Comparison of ENCODE assay signal across 8 cellular contexts in the genomic region with DNA sequence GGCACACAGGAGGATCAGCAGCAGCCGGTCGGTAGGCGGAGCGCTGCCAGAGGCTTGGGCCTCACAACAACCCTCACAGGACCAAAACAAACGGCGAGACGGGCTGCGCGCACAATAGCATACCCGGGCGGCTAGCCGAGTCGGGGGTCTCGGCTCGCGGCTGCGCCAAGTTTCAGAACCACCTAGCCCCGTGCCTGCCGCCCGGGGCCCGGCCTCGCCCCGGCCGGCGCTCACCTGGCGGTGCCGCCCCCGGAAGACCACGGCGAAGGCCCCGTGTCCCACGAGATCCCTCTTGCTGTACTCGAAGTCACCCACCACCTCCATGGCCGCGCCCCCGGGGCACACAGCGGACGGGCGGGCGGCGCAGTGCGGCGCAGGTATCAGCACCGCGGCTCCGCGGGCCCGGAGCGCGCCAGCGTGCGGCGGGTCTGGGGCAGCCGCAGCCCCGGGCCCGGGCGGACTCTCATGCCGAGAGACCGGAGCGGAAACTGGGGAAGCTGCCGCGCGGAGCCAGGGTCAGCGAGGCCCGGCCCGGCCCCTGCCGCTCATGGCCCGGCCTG. TPM values are rescaled to one million over a fixed set of nuclear protein-coding genes. Genes with fewer than 3 reads are reported as not detected.
DNase-seq lines count a peak whose midpoint lies in the region; ATAC-seq and TF ChIP-seq lines count a peak whose summit lies in the region.

No MANE protein-coding gene starts in this region.

- 1 to 2% (median 1%) methylated on average over 20 to 68 of the region's 68 CpGs for WGBS in heart left ventricle, 4 donors
- WGBS in tibial nerve, 2 donors: 0 to 2% methylated on average over 11 to 19 of the region's 68 CpGs

- H3K9ac ChIP-seq in adipocyte (ENCODE audit: low read length): peak overlapping the region; percentile 89

- peaks cover 13% of the 10 kb centered on the region for H3K4me1 ChIP-seq in adipocyte (ENCODE audit: control insufficient read depth, insufficient read depth, low read length)
- H3K4me1 ChIP-seq in heart left ventricle: peaks cover 0 to 22% (median 5%) of the 10 kb centered on the region in 12 donors
- H3K4me1 ChIP-seq in tibial nerve: peaks cover 0 to 26% (median 0%) of the 10 kb centered on the region in 4 donors

- intact Hi-C loops in heart left ventricle (cut with DNase I): no loop called here

- DNase-seq in NCI-H2196 (lab: John Stamatoyannopoulos, UW; ENCODE audit: unreplicated experiment) (peak; percentile 5), NCI-H2196 treated with DMSO at 0.1 percent for 48 hours (lab: John Stamatoyannopoulos, UW; ENCODE audit: unreplicated experiment) (no peak), HT1080 (ENCODE audit: low read depth) (peak; percentile 47), adipocyte (ENCODE audit: low read depth) (peak; percentile 74), heart left ventricle (peak; percentile 64 to 85 (median 69)), omental fat pad (ENCODE audit: low spot score) (no peak), tibial nerve (ENCODE audit: low spot score in 2 of 2) (peak; percentile 56 to 66)

- H3K27ac ChIP-seq in heart left ventricle: peak overlapping the region; percentile 36 to 90 (median 74)
- H3K27ac ChIP-seq in tibial nerve: peak overlapping the region; percentile 82 to 95 (median 88)

- H3K27me3 ChIP-seq in adipocyte (replicated peaks; ENCODE audit: control insufficient read depth, insufficient read depth, low read length) (no peaks in the 10 kb centered on the region), heart left ventricle (no peaks in the 10 kb centered on the region), tibial nerve (no peaks in the 10 kb centered on the region)

- H3K36me3 ChIP-seq in adipocyte (ENCODE audit: control insufficient read depth, insufficient read depth, low read length, severe bottlenecking): peaks cover 6% of the 10 kb centered on the region
- H3K36me3 ChIP-seq in heart left ventricle: peaks cover 0 to 15% (median 7%) of the 10 kb centered on the region in 9 donors
- H3K36me3 ChIP-seq in tibial nerve: peaks cover 0 to 16% (median 0%) of the 10 kb centered on the region in 3 donors

- H3K4me3 ChIP-seq in adipocyte (ENCODE audit: low read length) (peak overlapping the region; percentile 94), heart left ventricle (peak overlapping the region; percentile 64 to 96 (median 82)), tibial nerve (peak overlapping the region; percentile 83 to 97 (median 90))

- TF ChIP-seq EP300 in tibial nerve (IDR thresholded peaks at IDR 0.05): peak in 1 of 2 donors; percentile 24

- TF ChIP-seq POLR2A in heart left ventricle (IDR thresholded peaks at IDR 0.05): no peak
- peak in 1 of 2 donors; percentile 26 for TF ChIP-seq POLR2A in tibial nerve (IDR thresholded peaks at IDR 0.05)

- H3K9me3 ChIP-seq in adipocyte (ENCODE audit: control insufficient read depth, low read length): no peaks in the 10 kb centered on the region
- H3K9me3 ChIP-seq in heart left ventricle: no peaks in the 10 kb centered on the region
- H3K9me3 ChIP-seq in tibial nerve: no peaks in the 10 kb centered on the region

- TF ChIP-seq CTCF in heart left ventricle (IDR thresholded peaks at IDR 0.05) (peak in 7 of 12 donors; percentile 13 to 50 (median 29)), omental fat pad (IDR thresholded peaks at IDR 0.05) (no peak), tibial nerve (IDR thresholded peaks at IDR 0.05) (peak in 4 of 5 experiments; percentile 10 to 46 (median 30))

- ATAC-seq in SK-N-SH treated with all-trans-retinoic acid at 6 μM for 48 hours (peak; percentile 87), heart left ventricle (peak in 3 of 4 donors; percentile 80 to 88 (median 83)), omental fat pad (ENCODE audit: low FRiP score) (peak; percentile 64)

TF ChIP-seq in SK-N-SH treated with all-trans-retinoic acid at 6 μM for 48 hours, 23 proteins besides CTCF, POLR2A, EP300 and RAD21:
- TF ChIP-seq BACH2 (CRISPR knock-in tag; IDR thresholded peaks at IDR 0.05; ENCODE audit: borderline replicate concordance): no peak
- TF ChIP-seq ESRRG (CRISPR knock-in tag; IDR thresholded peaks at IDR 0.05): no peak
- no peak for TF ChIP-seq POU6F1 (CRISPR knock-in tag; IDR thresholded peaks at IDR 0.05; ENCODE audit: borderline replicate concordance, low read depth)
- no peak for TF ChIP-seq RARB (CRISPR knock-in tag; IDR thresholded peaks at IDR 0.05)
- TF ChIP-seq SNAI2 (CRISPR knock-in tag; IDR thresholded peaks at IDR 0.05): no peak
- TF ChIP-seq OSR1 (CRISPR knock-in tag; IDR thresholded peaks at IDR 0.05): no peak
- no peak for TF ChIP-seq ZFP3 (CRISPR knock-in tag; IDR thresholded peaks at IDR 0.05)
- no peak for TF ChIP-seq ZC3H10 (CRISPR knock-in tag; IDR thresholded peaks at IDR 0.05)

RNA-seq across cellular contexts. Expression of gene ULK2, which starts 0.6 kb away (rescaled TPM):
- total RNA-seq in HT1080 (2014; rRNA removed; shearing (Covaris generic)): 1.9 and 4.9 TPM in 2 replicates
- 2.6 and 3.2 TPM in 2 replicates for polyA plus RNA-seq in HT1080 (2015; cell fraction: cytosol; rRNA removed)
- polyA plus RNA-seq in HT1080 (2015; cell fraction: nucleus; rRNA removed): 5.2 and 7.9 TPM in 2 replicates
- total RNA-seq in heart left ventricle (10 to 100 TPM; 13.7 to 25.6 (median 17.8) TPM), omental fat pad (10 to 100 TPM; 18.9 to 35.8 (median 26.5) TPM), tibial nerve (10 to 100 TPM; 31.6 to 54.8 (median 45.9) TPM)
- polyA plus RNA-seq in heart left ventricle: 1 to 10 TPM; 4.6 to 5.4 TPM

Comparison
In these comparisons a context has a peak if more than half of its experiments do, and no peak if none do; other contexts are left out.
1. DNase-seq: peak in NCI-H2196 (single experiment), HT1080 (single experiment), adipocyte (single experiment), heart left ventricle (5 of 5) and tibial nerve (2 of 2); none in NCI-H2196 treated with DMSO at 0.1 percent for 48 hours (single experiment) and omental fat pad (single experiment).
2. CTCF ChIP-seq: peak in heart left ventricle (7 of 12) and tibial nerve (4 of 5); none in omental fat pad (0 of 3).
3. Peak in every context shown above with its lines, with median percentiles within 50 percentile points of each other: ATAC-seq and H3K4me3 ChIP-seq.